In genomic region chr5:35237580-35238376, GRCh38 we compare ENCODE assay signal across 14 cellular contexts. TPM values are rescaled to one million over a fixed set of nuclear protein-coding genes. Genes with fewer than 3 reads are reported as not detected.
DNase-seq lines count a peak whose midpoint lies in the region; ATAC-seq and TF ChIP-seq lines count a peak whose summit lies in the region.
"Had no signal": no experiment of that assay in that cellular context is flagged by ENCODE, and none has a peak within 500 bp of the region (broad histone marks: within the 10 kb centered on the region; RNA-seq: fewer than 3 reads in every experiment).

No MANE protein-coding gene starts in this region.

- H4K91ac ChIP-seq in neuronal stem cell (ENCODE audit: low read depth, low read length, poor library complexity) = no peak overlapping the region

- H3K27me3 ChIP-seq in liver (ENCODE audit: control insufficient read depth in 4 of 4, insufficient read depth in 4 of 4, low read length in 3 of 4) = no peaks in the 10 kb centered on the region
- H3K27me3 ChIP-seq in HAP-1 (ENCODE audit: low read depth) = no peaks in the 10 kb centered on the region
- H3K27me3 ChIP-seq in neuronal stem cell (ENCODE audit: control insufficient read depth in 3 of 3, insufficient read depth in 3 of 3, low read depth in 1 of 3, low read length in 3 of 3) = no peaks in the 10 kb centered on the region

- TF ChIP-seq RAD21 in liver (IDR thresholded peaks at IDR 0.05) = peak; percentile 30 to 57

- H3K9me3 ChIP-seq in liver (ENCODE audit: control insufficient read depth in 4 of 4, low read length in 3 of 4) = no peaks in the 10 kb centered on the region
- H3K9me3 ChIP-seq in HAP-1 = no peaks in the 10 kb centered on the region
- no peaks in the 10 kb centered on the region for H3K9me3 ChIP-seq in neuronal stem cell (replicated peaks in 1 of 2; ENCODE audit: control insufficient read depth in 2 of 2, insufficient read depth in 1 of 2, low read depth in 1 of 2, low read length in 2 of 2)

- no peak overlapping the region for H3K4ac ChIP-seq in neuronal stem cell (ENCODE audit: low read length)

- H2BK12ac ChIP-seq in neuronal stem cell (ENCODE audit: low read length) = no peak overlapping the region

- H3K9ac ChIP-seq in liver (ENCODE audit: low read depth in 1 of 2, low read length in 2 of 2) (no peak overlapping the region), neuronal stem cell (ENCODE audit: low read depth, low read length, poor library complexity) (no peak overlapping the region)

- no peak overlapping the region for H2AFZ ChIP-seq in neuronal stem cell (ENCODE audit: low read length)

- H3K36me3 ChIP-seq in liver (ENCODE audit: control insufficient read depth in 4 of 4, insufficient read depth in 3 of 4, low read depth in 1 of 4, low read length in 3 of 4) (no peaks in the 10 kb centered on the region), HAP-1 (replicated peaks) (no peaks in the 10 kb centered on the region), neuronal stem cell (replicated peaks in 1 of 2; ENCODE audit: control insufficient read depth in 2 of 2, insufficient read depth in 2 of 2, low read length in 2 of 2) (no peaks in the 10 kb centered on the region)

- H2BK15ac ChIP-seq in neuronal stem cell (ENCODE audit: low read length) = no peak overlapping the region

- 38% methylated on average over 2 of the region's 2 CpGs for WGBS in liver
- no CpG with 5 or more reads among the region's 2 CpGs for WGBS in neuronal stem cell (ENCODE audit: extremely low coverage in 2 of 2, insufficient read length in 2 of 2, insufficient replicate concordance in 1 of 2), 2 donors

- H3K4me3 ChIP-seq in liver (ENCODE audit: low read depth in 1 of 3, low read length in 3 of 3) (no peak overlapping the region), HAP-1 (no peak overlapping the region), neuronal stem cell (ENCODE audit: low read length in 2 of 2) (no peak overlapping the region)

- no peak overlapping the region for H3K4me2 ChIP-seq in neuronal stem cell (ENCODE audit: insufficient read depth, low read length, poor library complexity, severe bottlenecking)

- H3K4me1 ChIP-seq in liver (ENCODE audit: control insufficient read depth in 4 of 4, insufficient read depth in 4 of 4, low read length in 3 of 4) = peaks cover 0 to 10% (median 9%) of the 10 kb centered on the region in 4 donors
- peaks cover 14% of the 10 kb centered on the region for H3K4me1 ChIP-seq in HAP-1
- H3K4me1 ChIP-seq in neuronal stem cell (ENCODE audit: control insufficient read depth in 2 of 2, insufficient read depth in 1 of 2, low read depth in 1 of 2, low read length in 2 of 2) = peaks cover 0 to 10% of the 10 kb centered on the region in 2 donors

- no peak overlapping the region for H3K23ac ChIP-seq in neuronal stem cell (ENCODE audit: low read depth, low read length, poor library complexity)

- no peak overlapping the region for H4K8ac ChIP-seq in neuronal stem cell (ENCODE audit: low read depth, low read length)

- no peak overlapping the region for H3K18ac ChIP-seq in neuronal stem cell (ENCODE audit: low read length)

- no peak for DNase-seq in NCI-H748 (lab: John Stamatoyannopoulos, UW; ENCODE audit: unreplicated experiment)
- DNase-seq in cerebellum (ENCODE audit: low spot score) = no peak
- DNase-seq in HAP-1 (ENCODE audit: low spot score in 2 of 2) = no peak
- no peak for DNase-seq in neuronal stem cell (ENCODE audit: low spot score)
- DNase-seq: activated CD8-positive, alpha-beta T cell treated with anti-CD3 and anti-CD28 coated beads for 36 hours; H9; immature natural killer cell; naive B cell; NCI-H146; SW 1271 had no signal

- H2BK120ac ChIP-seq in neuronal stem cell (ENCODE audit: low read depth, low read length) = no peak overlapping the region

- no peak overlapping the region for H2AK5ac ChIP-seq in neuronal stem cell (ENCODE audit: low read depth, low read length)

- in situ Hi-C loops in HAP-1 (cut with MboI; ENCODE audit: low sequenced_read_pairs) = no loop called here

- no peaks in the 10 kb centered on the region for H3K79me1 ChIP-seq in neuronal stem cell (ENCODE audit: low read depth, low read length)

- H3K14ac ChIP-seq in neuronal stem cell (ENCODE audit: low read length) = no peak overlapping the region

- no peak overlapping the region for H2BK5ac ChIP-seq in neuronal stem cell (ENCODE audit: low read length)

- H3K27ac ChIP-seq in liver (ENCODE audit: low read depth in 1 of 2, low read length in 2 of 2) (no peak overlapping the region), neuronal stem cell (replicated peaks; ENCODE audit: low read length) (no peak overlapping the region)

- ATAC-seq in GM18861 (IDR thresholded peaks at IDR 0.05; ENCODE audit: unreplicated experiment) (peak; percentile 91), GM21786 (IDR thresholded peaks at IDR 0.05; ENCODE audit: unreplicated experiment) (peak; percentile 85), HG03460 (IDR thresholded peaks at IDR 0.05; ENCODE audit: unreplicated experiment) (peak; percentile 79)
- ATAC-seq: activated CD8-positive, alpha-beta T cell treated with anti-CD3 and anti-CD28 coated beads for 36 hours had no signal

- TF ChIP-seq CTCF in liver (IDR thresholded peaks at IDR 0.05; ENCODE audit: low read depth, low read length, missing input control) = no peak

TF ChIP-seq in liver, 16 proteins besides CTCF, POLR2A, EP300 and RAD21:
- TF ChIP-seq TAF1 (conservative IDR thresholded peaks at IDR 0.05) (no peak), EGR1 (IDR thresholded peaks at IDR 0.05; ENCODE audit: low read depth in 2 of 2) (no peak), ZBTB33 (IDR thresholded peaks at IDR 0.05) (no peak), JUND (IDR thresholded peaks at IDR 0.05) (no peak), SP1 (IDR thresholded peaks at IDR 0.05) (peak; percentile 81), HNF4A (conservative IDR thresholded peaks at IDR 0.05) (peak; percentile 45 to 56), REST (IDR thresholded peaks at IDR 0.05) (no peak), FOXA1 (IDR thresholded peaks at IDR 0.05) (no peak), GABPA (IDR thresholded peaks at IDR 0.05 in 1 of 2, conservative IDR thresholded peaks at IDR 0.05 in 1 of 2) (no peak), MAX (IDR thresholded peaks at IDR 0.05) (no peak), RXRA (IDR thresholded peaks at IDR 0.05) (peak; percentile 72 to 78), ATF3 (IDR thresholded peaks at IDR 0.05) (no peak), NR2F2 (IDR thresholded peaks at IDR 0.05) (peak; percentile 59), HNF4G (IDR thresholded peaks at IDR 0.05) (no peak), YY1 (IDR thresholded peaks at IDR 0.05) (peak; percentile 13), FOXA2 (IDR thresholded peaks at IDR 0.05) (peak; percentile 54)

RNA-seq across cellular contexts. Expression of gene PRLR, which starts 7.5 kb away (rescaled TPM):
- total RNA-seq in liver (10 to 100 TPM; 24.8 to 44.5 TPM), cerebellum (5.2 TPM)
- 1 to 10 TPM; 3.5 to 3.8 TPM for polyA plus RNA-seq in liver
- polyA plus RNA-seq in neuronal stem cell (2013, experiment 1 of 2) = 0.11 TPM
- polyA plus RNA-seq in neuronal stem cell (2013, experiment 2 of 2) = 0.12 TPM
- total RNA-seq: activated CD8-positive, alpha-beta T cell treated with anti-CD3 and anti-CD28 coated beads for 36 hours had no signal
- polyA plus RNA-seq: immature natural killer cell had no signal
